In the genomic region with DNA sequence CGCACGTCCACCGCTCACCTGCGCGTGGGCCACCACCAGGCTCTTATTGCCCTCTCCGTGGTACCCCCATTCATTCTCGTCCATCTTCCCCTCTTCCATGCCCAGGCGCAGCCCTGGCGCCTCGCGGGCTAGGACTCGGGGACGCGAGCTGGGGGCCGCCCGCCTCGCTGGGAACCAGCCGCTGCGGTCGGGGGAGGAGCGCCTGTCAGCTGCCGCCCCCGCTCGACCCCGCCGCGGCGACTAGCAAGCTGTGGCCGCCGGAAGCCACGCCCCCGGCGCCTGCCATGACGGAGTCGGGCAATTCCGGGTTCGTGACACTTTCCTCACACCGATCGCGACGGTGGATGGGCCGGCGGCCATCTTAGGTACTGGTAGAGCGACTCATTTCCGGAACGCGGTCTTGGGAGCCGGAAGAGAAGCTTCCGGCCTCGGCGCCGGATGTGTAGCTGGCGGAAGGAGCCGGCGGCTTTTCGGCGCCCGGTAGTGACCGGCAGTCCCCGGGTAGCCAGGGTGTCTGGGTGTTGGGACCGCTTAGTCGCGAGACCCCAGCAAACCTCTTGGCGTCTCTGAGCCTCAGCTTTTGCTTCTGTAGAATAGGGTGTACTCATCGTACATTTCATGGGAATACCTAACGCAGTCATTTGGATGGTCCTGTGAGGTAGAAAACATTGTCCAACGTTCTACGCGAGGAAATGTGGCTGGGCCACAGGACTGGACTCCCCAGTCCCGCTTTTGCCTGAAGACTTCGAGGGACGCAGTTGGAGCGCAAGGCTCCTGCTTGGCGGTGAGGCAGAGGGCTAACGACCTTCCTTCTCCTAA, we compare ENCODE assay signal across 8 cellular contexts. TPM values are rescaled to one million over a fixed set of nuclear protein-coding genes. Genes with fewer than 3 reads are reported as not detected.
DNase-seq lines count a peak whose midpoint lies in the region; ATAC-seq and TF ChIP-seq lines count a peak whose summit lies in the region.

A gene with protein sequence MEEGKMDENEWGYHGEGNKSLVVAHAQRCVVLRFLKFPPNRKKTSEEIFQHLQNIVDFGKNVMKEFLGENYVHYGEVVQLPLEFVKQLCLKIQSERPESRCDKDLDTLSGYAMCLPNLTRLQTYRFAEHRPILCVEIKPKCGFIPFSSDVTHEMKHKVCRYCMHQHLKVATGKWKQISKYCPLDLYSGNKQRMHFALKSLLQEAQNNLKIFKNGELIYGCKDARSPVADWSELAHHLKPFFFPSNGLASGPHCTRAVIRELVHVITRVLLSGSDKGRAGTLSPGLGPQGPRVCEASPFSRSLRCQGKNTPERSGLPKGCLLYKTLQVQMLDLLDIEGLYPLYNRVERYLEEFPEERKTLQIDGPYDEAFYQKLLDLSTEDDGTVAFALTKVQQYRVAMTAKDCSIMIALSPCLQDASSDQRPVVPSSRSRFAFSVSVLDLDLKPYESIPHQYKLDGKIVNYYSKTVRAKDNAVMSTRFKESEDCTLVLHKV (minus strand): TSS at position 242 of the 819 bp plus-strand sequence. CDS start 143 bp downstream, at position 99.

- H3K27me3 ChIP-seq in SK-N-SH (ENCODE audit: insufficient read depth) = no peaks in the 10 kb centered on the region

- H3F3A ChIP-seq in SK-N-SH (replicated peaks; ENCODE audit: insufficient read depth) = peaks cover 15% of the 10 kb centered on the region

- WGBS in SK-N-SH (ENCODE audit: low lambda C conversion rate) = 2% methylated on average over 17 of the region's 75 CpGs

- ATAC-seq in HG02610 (IDR thresholded peaks at IDR 0.05; ENCODE audit: unreplicated experiment) = peak; percentile 94

- H3K9me3 ChIP-seq in SK-N-SH = no peaks in the 10 kb centered on the region

- CTCF ChIA-PET in GM10248 (lab: Yijun Ruan, JAX) = interaction anchor here (0.6 to 2.0 kb wide), 7 partner anchors 34 to 896 kb away, joined by 3 to 8 read pairs (median 3); no protein-coding TSS in a partner anchor
- CTCF ChIA-PET in SK-N-SH (lab: Yijun Ruan, JAX) = interaction anchor here (0.6 to 2.6 kb wide), 7 partner anchors 11 to 530 kb away, joined by 3 to 13 read pairs (median 3); a partner anchor contains a TSS

- DNase-seq in GM10248 (ENCODE audit: extremely low spot score) = peak; percentile 99
- DNase-seq in NCI-H1092 (lab: John Stamatoyannopoulos, UW) = peak; percentile 98
- DNase-seq in SK-N-SH = peak; percentile 99
- peak; percentile 99 for DNase-seq in germinal center (ENCODE audit: low spot score)
- DNase-seq in non-pigmented ciliary epithelial cell (ENCODE audit: low read depth) = peak; percentile 91
- DNase-seq in superior temporal gyrus (ENCODE audit: extremely low spot score) = peak; percentile 99

- H4K20me1 ChIP-seq in SK-N-SH (ENCODE audit: insufficient read depth) = 0 out of 2 replicates have a peak, but pooled peaks cover 12% of the 10 kb centered on the region

- H3K27ac ChIP-seq in SK-N-SH (ENCODE audit: low read depth in 2 of 2, low read length in 1 of 2) = peak within 1 kb of the TSS; percentile 93 to 98

- no peaks in the 10 kb centered on the region for H3K27me3 Mint-ChIP-seq in activated naive CD4-positive, alpha-beta T cell treated with anti-CD3 and anti-CD28 coated beads, Interleukin-2, amount 50 U/mL, for 24 hours

- TF ChIP-seq RAD21 in SK-N-SH (IDR thresholded peaks at IDR 0.05; ENCODE audit: low read length) = no peak

- peak within 1 kb of the TSS; percentile 69 for H2AFZ ChIP-seq in SK-N-SH (ENCODE audit: low read depth)

- H3K9ac ChIP-seq in SK-N-SH = peak within 1 kb of the TSS; percentile 98

- peak in 1 of 2 experiments; percentile 45; a peak in 1 of 4 replicates for TF ChIP-seq EP300 in SK-N-SH (IDR thresholded peaks at IDR 0.05; ENCODE audit: borderline replicate concordance in 1 of 2, low read depth in 1 of 2, low read length in 1 of 2)

- H3K79me2 ChIP-seq in SK-N-SH (ENCODE audit: insufficient read depth) = peaks cover 66% of the 10 kb centered on the region

- no peaks in the 10 kb centered on the region for H3K9me3 Mint-ChIP-seq in activated naive CD4-positive, alpha-beta T cell treated with anti-CD3 and anti-CD28 coated beads, Interleukin-2, amount 50 U/mL, for 24 hours

- peaks cover 33% of the 10 kb centered on the region for H3K4me1 Mint-ChIP-seq in activated naive CD4-positive, alpha-beta T cell treated with anti-CD3 and anti-CD28 coated beads, Interleukin-2, amount 50 U/mL, for 24 hours

- no peaks in the 10 kb centered on the region for H3K9me2 ChIP-seq in SK-N-SH

- no peaks in the 10 kb centered on the region for H3K36me3 Mint-ChIP-seq in activated naive CD4-positive, alpha-beta T cell treated with anti-CD3 and anti-CD28 coated beads, Interleukin-2, amount 50 U/mL, for 24 hours

- POLR2A ChIA-PET in GM10248 (lab: Yijun Ruan, JAX) (interaction anchor here (0.6 to 1.2 kb wide), 5 partner anchors 47 to 469 kb away, joined by 3 to 6 read pairs (median 3); a partner anchor contains a TSS), SK-N-SH (lab: Yijun Ruan, JAX) (interaction anchor here (0.6 to 1.3 kb wide), 4 partner anchors 17 to 379 kb away, joined by 4 to 6 read pairs (median 5); a partner anchor contains a TSS)

- peak within 1 kb of the TSS; percentile 74 for H3K27ac Mint-ChIP-seq in activated naive CD4-positive, alpha-beta T cell treated with anti-CD3 and anti-CD28 coated beads, Interleukin-2, amount 50 U/mL, for 24 hours

- H3K4me3 ChIP-seq in SK-N-SH (ENCODE audit: low read depth in 2 of 2, low read length in 1 of 2) = peak within 1 kb of the TSS; percentile 88 to 94

- peaks cover 10 to 16% of the 10 kb centered on the region in 2 experiments for H3K36me3 ChIP-seq in SK-N-SH (replicated peaks in 1 of 2; ENCODE audit: control insufficient read depth in 1 of 2, insufficient read depth in 2 of 2, low read length in 1 of 2)

- peak within 1 kb of the TSS; percentile 95 for H3K4me2 ChIP-seq in SK-N-SH

- no peak for TF ChIP-seq CTCF in GM10248 (IDR thresholded peaks at IDR 0.05; ENCODE audit: control extremely low read depth, extremely low read depth, low read depth, missing control alignments)
- no peak for TF ChIP-seq CTCF in SK-N-SH (IDR thresholded peaks at IDR 0.05)

- H3K4me3 Mint-ChIP-seq in activated naive CD4-positive, alpha-beta T cell treated with anti-CD3 and anti-CD28 coated beads, Interleukin-2, amount 50 U/mL, for 24 hours = peak within 1 kb of the TSS; percentile 95

- peaks cover 0 to 27% of the 10 kb centered on the region in 2 experiments; a peak in 2 of 4 replicates for H3K4me1 ChIP-seq in SK-N-SH (ENCODE audit: control insufficient read depth in 1 of 2, insufficient read depth in 2 of 2, low read depth in 1 of 2, low read length in 1 of 2)

TF ChIP-seq in SK-N-SH, 30 proteins besides CTCF, POLR2A, EP300 and RAD21 (continues in another document):
- no peak for TF ChIP-seq SMC3 (IDR thresholded peaks at IDR 0.05; ENCODE audit: low read depth, low read length)
- peak; percentile 90 for TF ChIP-seq TAF1 (IDR thresholded peaks at IDR 0.05; ENCODE audit: borderline replicate concordance, low read depth, low read length)
- TF ChIP-seq, protein P1, sequence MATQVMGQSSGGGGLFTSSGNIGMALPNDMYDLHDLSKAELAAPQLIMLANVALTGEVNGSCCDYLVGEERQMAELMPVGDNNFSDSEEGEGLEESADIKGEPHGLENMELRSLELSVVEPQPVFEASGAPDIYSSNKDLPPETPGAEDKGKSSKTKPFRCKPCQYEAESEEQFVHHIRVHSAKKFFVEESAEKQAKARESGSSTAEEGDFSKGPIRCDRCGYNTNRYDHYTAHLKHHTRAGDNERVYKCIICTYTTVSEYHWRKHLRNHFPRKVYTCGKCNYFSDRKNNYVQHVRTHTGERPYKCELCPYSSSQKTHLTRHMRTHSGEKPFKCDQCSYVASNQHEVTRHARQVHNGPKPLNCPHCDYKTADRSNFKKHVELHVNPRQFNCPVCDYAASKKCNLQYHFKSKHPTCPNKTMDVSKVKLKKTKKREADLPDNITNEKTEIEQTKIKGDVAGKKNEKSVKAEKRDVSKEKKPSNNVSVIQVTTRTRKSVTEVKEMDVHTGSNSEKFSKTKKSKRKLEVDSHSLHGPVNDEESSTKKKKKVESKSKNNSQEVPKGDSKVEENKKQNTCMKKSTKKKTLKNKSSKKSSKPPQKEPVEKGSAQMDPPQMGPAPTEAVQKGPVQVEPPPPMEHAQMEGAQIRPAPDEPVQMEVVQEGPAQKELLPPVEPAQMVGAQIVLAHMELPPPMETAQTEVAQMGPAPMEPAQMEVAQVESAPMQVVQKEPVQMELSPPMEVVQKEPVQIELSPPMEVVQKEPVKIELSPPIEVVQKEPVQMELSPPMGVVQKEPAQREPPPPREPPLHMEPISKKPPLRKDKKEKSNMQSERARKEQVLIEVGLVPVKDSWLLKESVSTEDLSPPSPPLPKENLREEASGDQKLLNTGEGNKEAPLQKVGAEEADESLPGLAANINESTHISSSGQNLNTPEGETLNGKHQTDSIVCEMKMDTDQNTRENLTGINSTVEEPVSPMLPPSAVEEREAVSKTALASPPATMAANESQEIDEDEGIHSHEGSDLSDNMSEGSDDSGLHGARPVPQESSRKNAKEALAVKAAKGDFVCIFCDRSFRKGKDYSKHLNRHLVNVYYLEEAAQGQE (IDR thresholded peaks at IDR 0.05; ENCODE audit: low read depth, low read length) = peak; percentile 56; the same call in 1 of the 2 replicates
- TF ChIP-seq EZH2phosphoT487 (IDR thresholded peaks at IDR 0.05; ENCODE audit: borderline replicate concordance, low read depth) = no peak
- peak; percentile 46; the same call in 1 of the 2 replicates for TF ChIP-seq TCF12 (IDR thresholded peaks at IDR 0.05)
- peak; percentile 91 for TF ChIP-seq POLR2AphosphoS5 (IDR thresholded peaks at IDR 0.05; ENCODE audit: low read depth, low read length)
- TF ChIP-seq, protein P2, sequence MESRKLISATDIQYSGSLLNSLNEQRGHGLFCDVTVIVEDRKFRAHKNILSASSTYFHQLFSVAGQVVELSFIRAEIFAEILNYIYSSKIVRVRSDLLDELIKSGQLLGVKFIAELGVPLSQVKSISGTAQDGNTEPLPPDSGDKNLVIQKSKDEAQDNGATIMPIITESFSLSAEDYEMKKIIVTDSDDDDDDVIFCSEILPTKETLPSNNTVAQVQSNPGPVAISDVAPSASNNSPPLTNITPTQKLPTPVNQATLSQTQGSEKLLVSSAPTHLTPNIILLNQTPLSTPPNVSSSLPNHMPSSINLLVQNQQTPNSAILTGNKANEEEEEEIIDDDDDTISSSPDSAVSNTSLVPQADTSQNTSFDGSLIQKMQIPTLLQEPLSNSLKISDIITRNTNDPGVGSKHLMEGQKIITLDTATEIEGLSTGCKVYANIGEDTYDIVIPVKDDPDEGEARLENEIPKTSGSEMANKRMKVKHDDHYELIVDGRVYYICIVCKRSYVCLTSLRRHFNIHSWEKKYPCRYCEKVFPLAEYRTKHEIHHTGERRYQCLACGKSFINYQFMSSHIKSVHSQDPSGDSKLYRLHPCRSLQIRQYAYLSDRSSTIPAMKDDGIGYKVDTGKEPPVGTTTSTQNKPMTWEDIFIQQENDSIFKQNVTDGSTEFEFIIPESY (IDR thresholded peaks at IDR 0.05; ENCODE audit: borderline replicate concordance, low read depth) = peak; percentile 71; the same call in 1 of the 2 replicates
- no peak for TF ChIP-seq FOXJ3 (CRISPR knock-in tag; IDR thresholded peaks at IDR 0.05)
- TF ChIP-seq RFX5 (IDR thresholded peaks at IDR 0.05; ENCODE audit: low read length) = no peak

RNA-seq across cellular contexts. Expression of the gene that starts here (rescaled TPM):
- 16.5 and 20.2 TPM in 2 replicates for polyA plus RNA-seq in SK-N-SH (2012; rRNA removed)
- 14.7 and 16.7 TPM in 2 replicates for polyA plus RNA-seq in SK-N-SH (2012; cell fraction: cytosol; rRNA removed)
- polyA plus RNA-seq in SK-N-SH (2012; cell fraction: nucleus; rRNA removed) = 31.8 and 43.2 TPM in 2 replicates

Comparison
In these comparisons a context has a peak if more than half of its experiments do, and no peak if none do; other contexts are left out.
1. Peak in every context shown above with its lines: DNase-seq, ATAC-seq, H3K4me3 ChIP-seq and H3K27ac ChIP-seq.